8 cellular contexts compared by ENCODE assay signal in genomic region chr6:45420083-45420908, GRCh38. TPM values are rescaled to one million over a fixed set of nuclear protein-coding genes. Genes with fewer than 3 reads are reported as not detected.
DNase-seq lines count a peak whose midpoint lies in the region; ATAC-seq and TF ChIP-seq lines count a peak whose summit lies in the region.

No MANE protein-coding gene starts in this region.

- WGBS in GM23248 (ENCODE audit: low coverage in 1 of 2, low lambda C conversion rate in 2 of 2, missing lambda C conversion rate in 2 of 2), 2 experiments: 19 to 21% methylated on average over 33 to 40 of the region's 40 CpGs
- WGBS in mesenchymal stem cell: 3% methylated on average over 37 of the region's 40 CpGs

- H3K27me3 ChIP-seq in GM23248 (replicated peaks; ENCODE audit: insufficient read depth) (no peaks in the 10 kb centered on the region), SU-DHL-6 (ENCODE audit: low read length) (no peaks in the 10 kb centered on the region), brain microvascular endothelial cell (replicated peaks) (no peaks in the 10 kb centered on the region), mesenchymal stem cell (ENCODE audit: control insufficient read depth in 1 of 2, insufficient read depth in 1 of 2, low read length in 2 of 2) (peaks cover 0 to 6% of the 10 kb centered on the region in 2 experiments)

- peak overlapping the region; percentile 92 for H2BK15ac ChIP-seq in mesenchymal stem cell (ENCODE audit: low read depth, poor library complexity, severe bottlenecking)

- H2BK120ac ChIP-seq in mesenchymal stem cell (ENCODE audit: low read depth, low read length): peak overlapping the region; percentile 30

- H3K9ac ChIP-seq in GM23248: peak overlapping the region; percentile 90
- no peak overlapping the region for H3K9ac ChIP-seq in SU-DHL-6 (ENCODE audit: low read length)
- H3K9ac ChIP-seq in mesenchymal stem cell (ENCODE audit: low read length): peak overlapping the region; percentile 86

- ATAC-seq in GM21528 (IDR thresholded peaks at IDR 0.05; ENCODE audit: low FRiP score, unreplicated experiment): no peak

- no peaks in the 10 kb centered on the region for H3K9me2 ChIP-seq in GM23248 (ENCODE audit: insufficient read depth)
- H3K9me2 ChIP-seq in SU-DHL-6 (replicated peaks; ENCODE audit: insufficient read depth, low read length): no peaks in the 10 kb centered on the region

- in situ Hi-C loops in GM23248 (cut with MboI): no loop called here
- in situ Hi-C loops in brain microvascular endothelial cell (cut with HindIII; ENCODE audit: low pct_ligation_motif_present, low sequenced_read_pairs): no loop called here

- peak overlapping the region; percentile 49 for H2BK5ac ChIP-seq in mesenchymal stem cell (ENCODE audit: low read depth, low read length, poor library complexity, severe bottlenecking)

- peak overlapping the region; percentile 72 to 81 for H3K18ac ChIP-seq in mesenchymal stem cell (ENCODE audit: low read depth in 1 of 2, low read length in 2 of 2)

- H2BK12ac ChIP-seq in mesenchymal stem cell (ENCODE audit: low read length in 2 of 2): peak overlapping the region; percentile 25 to 54

- H3F3A ChIP-seq in GM23248 (ENCODE audit: insufficient read depth) (peaks cover 38% of the 10 kb centered on the region), SU-DHL-6 (ENCODE audit: insufficient read depth) (peaks cover 11% of the 10 kb centered on the region)

- H2AK5ac ChIP-seq in mesenchymal stem cell (ENCODE audit: low read length, severe bottlenecking): peak overlapping the region; percentile 69

- peaks cover 3% of the 10 kb centered on the region for H3K79me1 ChIP-seq in mesenchymal stem cell (replicated peaks; ENCODE audit: low read length, poor library complexity, severe bottlenecking)

- H2AFZ ChIP-seq in GM23248: peak overlapping the region; percentile 81
- no peak overlapping the region for H2AFZ ChIP-seq in SU-DHL-6 (ENCODE audit: low read depth, low read length, severe bottlenecking)
- H2AFZ ChIP-seq in mesenchymal stem cell (ENCODE audit: low read depth, low read length): no peak overlapping the region

- H3K4ac ChIP-seq in mesenchymal stem cell (ENCODE audit: low read depth in 1 of 2, low read length in 2 of 2): peak overlapping the region; percentile 40 to 67

- H3K79me2 ChIP-seq in GM23248 (ENCODE audit: insufficient read depth): peaks cover 66% of the 10 kb centered on the region
- H3K79me2 ChIP-seq in SU-DHL-6 (ENCODE audit: insufficient read depth, low read length): 0 out of 2 replicates have a peak, but pooled peaks cover 4% of the 10 kb centered on the region

- H4K20me1 ChIP-seq in GM23248 (ENCODE audit: insufficient read depth): no peaks in the 10 kb centered on the region
- 0 out of 2 replicates have a peak, but pooled peaks cover 4% of the 10 kb centered on the region for H4K20me1 ChIP-seq in SU-DHL-6 (ENCODE audit: low read depth, low read length)

- H3K14ac ChIP-seq in mesenchymal stem cell (ENCODE audit: low read length in 2 of 2): peak overlapping the region in 1 of 2 experiments; percentile 87

- H3K27ac ChIP-seq in GM23248 (peak overlapping the region; percentile 80), SU-DHL-6 (ENCODE audit: low read depth, low read length) (no peak overlapping the region), brain microvascular endothelial cell (peak overlapping the region; percentile 74), mesenchymal stem cell (ENCODE audit: low read length, poor library complexity, severe bottlenecking) (peak overlapping the region; percentile 88)

- peaks cover 34% of the 10 kb centered on the region for H3K4me1 ChIP-seq in GM23248 (ENCODE audit: insufficient read depth)
- peaks cover 8% of the 10 kb centered on the region for H3K4me1 ChIP-seq in mesenchymal stem cell (ENCODE audit: control insufficient read depth, insufficient read depth, low read depth, low read length)

- H3K9me3 ChIP-seq in GM23248 (ENCODE audit: low read depth): no peaks in the 10 kb centered on the region
- no peaks in the 10 kb centered on the region for H3K9me3 ChIP-seq in SU-DHL-6 (ENCODE audit: insufficient read depth, low read length)
- H3K9me3 ChIP-seq in mesenchymal stem cell (ENCODE audit: control insufficient read depth, low read length): no peaks in the 10 kb centered on the region

- H3K4me2 ChIP-seq in GM23248 (ENCODE audit: unreplicated experiment): peak overlapping the region; percentile 95
- H3K4me2 ChIP-seq in SU-DHL-6 (ENCODE audit: low read depth, low read length, poor library complexity, severe bottlenecking): peak overlapping the region; percentile 89
- peak overlapping the region; percentile 100 for H3K4me2 ChIP-seq in mesenchymal stem cell (ENCODE audit: low read length, poor library complexity, severe bottlenecking)

- H3K36me3 ChIP-seq in GM23248 (ENCODE audit: low read depth) (no peaks in the 10 kb centered on the region), SU-DHL-6 (ENCODE audit: low read length) (no peaks in the 10 kb centered on the region), brain microvascular endothelial cell (replicated peaks) (no peaks in the 10 kb centered on the region), mesenchymal stem cell (ENCODE audit: control insufficient read depth in 1 of 2, insufficient read depth in 2 of 2, low read depth in 1 of 2, low read length in 2 of 2) (no peaks in the 10 kb centered on the region)

- peak; percentile 77 for DNase-seq in GM23248
- peak; percentile 53 for DNase-seq in brain microvascular endothelial cell
- peak; percentile 72 for DNase-seq in mesenchymal stem cell
- peak; percentile 37 to 59 for DNase-seq in stimulated activated CD8-positive, alpha-beta memory T cell treated with anti-CD3 and anti-CD28 coated beads, Interleukin-7, amount 100 ng/mL, for 48 hours (ENCODE audit: extremely low read depth in 1 of 2, low read depth in 1 of 2)
- DNase-seq in globus pallidus (ENCODE audit: low spot score): no peak
- DNase-seq in NK-92 (lab: John Stamatoyannopoulos, UW; ENCODE audit: unreplicated experiment): no peak

- no peak for TF ChIP-seq CTCF in SU-DHL-6 (IDR thresholded peaks at IDR 0.05; ENCODE audit: insufficient read depth, low read length, poor library complexity, severe bottlenecking)
- no peak for TF ChIP-seq CTCF in brain microvascular endothelial cell (IDR thresholded peaks at IDR 0.05; ENCODE audit: low read depth, low read length, missing control alignments)

- peak overlapping the region; percentile 16 to 41 for H3K23ac ChIP-seq in mesenchymal stem cell (ENCODE audit: low read length in 2 of 2)

- H4K91ac ChIP-seq in mesenchymal stem cell (ENCODE audit: low read length): no peak overlapping the region

- H3K4me3 ChIP-seq in GM23248: peak overlapping the region; percentile 98
- no peak overlapping the region for H3K4me3 ChIP-seq in SU-DHL-6 (ENCODE audit: insufficient read depth, low read length, poor library complexity, severe bottlenecking)
- H3K4me3 ChIP-seq in brain microvascular endothelial cell (ENCODE audit: low read depth, low read length): peak overlapping the region; percentile 98
- peak overlapping the region; percentile 68 to 93 for H3K4me3 ChIP-seq in mesenchymal stem cell (ENCODE audit: insufficient read depth in 1 of 2, low read depth in 1 of 2, low read length in 2 of 2)

- H4K8ac ChIP-seq in mesenchymal stem cell (ENCODE audit: low read length): no peak overlapping the region

RNA-seq across cellular contexts. Expression of gene SUPT3H, which starts 42.6 kb away (rescaled TPM):
- total RNA-seq in GM23248 (2014; rRNA removed; shearing (Covaris generic)): 2.9 and 12.4 TPM in 2 replicates
- polyA plus RNA-seq in GM23248 (2016; fragmentation: Nextera tagmentation; extraction: Ambion mirVana): 9.3 TPM in 2 replicates
- polyA plus RNA-seq in mesenchymal stem cell (2013, experiment 1 of 2): 12.2 TPM
- polyA plus RNA-seq in mesenchymal stem cell (2013, experiment 2 of 2): 11.4 TPM

Comparison
In these comparisons a context has a peak if more than half of its experiments do, and no peak if none do; other contexts are left out.
1. DNase-seq: peak in GM23248 (single experiment), brain microvascular endothelial cell (single experiment), mesenchymal stem cell (single experiment) and stimulated activated CD8-positive, alpha-beta memory T cell treated with anti-CD3 and anti-CD28 coated beads, Interleukin-7, amount 100 ng/mL, for 48 hours (2 of 2); none in globus pallidus (single experiment) and NK-92 (single experiment).
2. Peak in every context shown above with its lines, with median percentiles within 50 percentile points of each other: H3K4me2 ChIP-seq.